19 cellular contexts compared by ENCODE assay signal in the genomic region with DNA sequence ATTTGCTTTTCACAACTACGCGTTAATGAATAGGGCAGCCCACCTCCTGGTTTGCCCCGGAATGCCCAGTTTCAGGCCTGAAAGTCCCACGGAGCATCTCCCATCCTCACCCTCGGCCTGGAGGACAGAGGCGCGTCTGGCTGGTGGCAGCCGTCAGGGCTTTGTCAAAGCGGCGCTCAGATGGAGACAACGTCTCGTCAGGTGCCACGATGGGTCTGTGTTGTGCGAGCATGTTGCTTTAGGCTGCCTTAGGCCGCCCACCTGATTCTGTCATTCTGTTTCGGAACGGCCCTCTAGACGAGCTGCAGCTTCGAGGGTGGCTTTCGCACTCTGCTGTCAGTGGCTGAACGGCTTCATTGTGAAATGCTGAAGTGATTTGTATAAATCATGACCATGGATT. TPM values are rescaled to one million over a fixed set of nuclear protein-coding genes. Genes with fewer than 3 reads are reported as not detected.
DNase-seq lines count a peak whose midpoint lies in the region; ATAC-seq and TF ChIP-seq lines count a peak whose summit lies in the region.
"Had no signal": no experiment of that assay in that cellular context is flagged by ENCODE, and none has a peak within 500 bp of the region (broad histone marks: within the 10 kb centered on the region; RNA-seq: fewer than 3 reads in every experiment).

No MANE protein-coding gene starts in this region.

- TF ChIP-seq POLR2A in spleen (IDR thresholded peaks at IDR 0.05): no peak

- no peak overlapping the region for H3K4me2 ChIP-seq in trophoblast cell (ENCODE audit: low read length)

- peak; percentile 16 for DNase-seq in left ventricle myocardium superior
- no peak for DNase-seq in heart right ventricle
- peak; percentile 39 for DNase-seq in lower lobe of right lung
- peak; percentile 65 for DNase-seq in spleen
- DNase-seq in stimulated activated CD4-positive, alpha-beta T cell treated with anti-CD3 and anti-CD28 coated beads, Interleukin-4, amount 100 ng/mL, for 4 hours: no peak
- no peak for DNase-seq in trophoblast cell
- DNase-seq: ACHN, BE2C, C1 segment of cervical spinal cord, Caco-2, DMS153, DMS79, GDM1, GOT3, H7, HFFc6, IMR-90 had no signal

- H3K23ac ChIP-seq in trophoblast cell (ENCODE audit: low read length): no peak overlapping the region

- ATAC-seq in left ventricle myocardium superior (no peak), heart right ventricle (no peak), lower lobe of right lung (no peak)
- ATAC-seq: HCT116 had no signal

- no peak overlapping the region for H4K91ac ChIP-seq in trophoblast cell (ENCODE audit: low read depth, low read length)

- H3K27ac ChIP-seq in heart right ventricle: no peak overlapping the region
- no peak overlapping the region for H3K27ac ChIP-seq in lower lobe of right lung
- H3K27ac ChIP-seq in spleen: no peak overlapping the region
- H3K27ac ChIP-seq in trophoblast cell (ENCODE audit: low read depth, low read length): no peak overlapping the region

- no peak overlapping the region for H2AK5ac ChIP-seq in trophoblast cell (ENCODE audit: low read length)

- no peak overlapping the region for H2BK12ac ChIP-seq in trophoblast cell (ENCODE audit: low read length)

- H4K8ac ChIP-seq in trophoblast cell (ENCODE audit: low read depth, low read length): no peak overlapping the region

- H3K4ac ChIP-seq in trophoblast cell (ENCODE audit: low read depth, low read length): no peak overlapping the region

- H3K9ac ChIP-seq in trophoblast cell (ENCODE audit: low read length): no peak overlapping the region

- H3K4me3 ChIP-seq in heart right ventricle (no peak overlapping the region), lower lobe of right lung (no peak overlapping the region), spleen (no peak overlapping the region), trophoblast cell (ENCODE audit: low read depth, low read length) (no peak overlapping the region)

- no peak overlapping the region for H4K12ac ChIP-seq in trophoblast cell (ENCODE audit: low read depth, low read length)

- H3K9me3 ChIP-seq in heart right ventricle: no peaks in the 10 kb centered on the region
- no peaks in the 10 kb centered on the region for H3K9me3 ChIP-seq in lower lobe of right lung
- H3K9me3 ChIP-seq in spleen: no peaks in the 10 kb centered on the region
- H3K9me3 ChIP-seq in trophoblast cell (ENCODE audit: insufficient read depth, low read depth, low read length): peaks cover 2% of the 10 kb centered on the region
- H3K9me3 ChIP-seq: BE2C, Caco-2 had no signal

- no peaks in the 10 kb centered on the region for H3K36me3 ChIP-seq in heart right ventricle
- H3K36me3 ChIP-seq in lower lobe of right lung: no peaks in the 10 kb centered on the region
- no peaks in the 10 kb centered on the region for H3K36me3 ChIP-seq in spleen
- no peaks in the 10 kb centered on the region for H3K36me3 ChIP-seq in trophoblast cell (ENCODE audit: control insufficient read depth in 1 of 2, insufficient read depth in 2 of 2, low read length in 2 of 2)
- H3K36me3 ChIP-seq: BE2C had no signal

- 83 to 86% methylated on average over 21 of the region's 21 CpGs for WGBS in heart right ventricle, 2 donors
- WGBS in spleen, 5 donors: 80 to 91% (median 82%) methylated on average over 20 to 21 of the region's 21 CpGs
- WGBS in trophoblast cell (ENCODE audit: extremely low coverage, insufficient coverage, insufficient read length): no CpG with 5 or more reads among the region's 21 CpGs

- no peak overlapping the region for H2AFZ ChIP-seq in trophoblast cell (ENCODE audit: insufficient read depth, low read length, poor library complexity)

- no peaks in the 10 kb centered on the region for H3K79me2 ChIP-seq in trophoblast cell (ENCODE audit: control insufficient read depth, insufficient read depth, low read length, poor library complexity)

- H3K27me3 ChIP-seq in heart right ventricle (peaks cover 0 to 52% (median 16%) of the 10 kb centered on the region in 7 donors), lower lobe of right lung (ENCODE audit: low read depth) (peaks cover 13% of the 10 kb centered on the region), spleen (replicated peaks in 1 of 7) (peaks cover 0 to 36% (median 0%) of the 10 kb centered on the region in 7 donors), trophoblast cell (ENCODE audit: insufficient read depth, low read length) (no peaks in the 10 kb centered on the region)
- H3K27me3 ChIP-seq: BE2C had no signal

- H3K79me1 ChIP-seq in trophoblast cell (ENCODE audit: low read length): peaks cover 2% of the 10 kb centered on the region

- intact Hi-C loops in left ventricle myocardium superior (cut with micrococcal nuclease) (no loop called here), heart right ventricle (cut with DNase I) (no loop called here), lower lobe of right lung (cut with DNase I) (no loop called here), spleen (cut with DNase I; ENCODE audit: low total_unique reads) (no loop called here)

- no peak overlapping the region for H2BK5ac ChIP-seq in trophoblast cell (ENCODE audit: low read depth, low read length, poor library complexity)

- H3K14ac ChIP-seq in trophoblast cell (ENCODE audit: low read length): no peak overlapping the region

- H3K18ac ChIP-seq in trophoblast cell (ENCODE audit: low read length): no peak overlapping the region

- H3K4me1 ChIP-seq in heart right ventricle (peaks cover 0 to 3% (median 0%) of the 10 kb centered on the region in 9 donors), lower lobe of right lung (no peaks in the 10 kb centered on the region), spleen (peaks cover 0 to 24% (median 6%) of the 10 kb centered on the region in 6 donors), trophoblast cell (ENCODE audit: control insufficient read depth in 1 of 2, insufficient read depth in 2 of 2, low read length in 2 of 2) (peaks cover 7 to 9% of the 10 kb centered on the region in 2 experiments)
- H3K4me1 ChIP-seq: BE2C, Caco-2 had no signal

- TF ChIP-seq CTCF in heart right ventricle (IDR thresholded peaks at IDR 0.05): no peak
- no peak for TF ChIP-seq CTCF in lower lobe of right lung (IDR thresholded peaks at IDR 0.05)
- TF ChIP-seq CTCF in spleen (IDR thresholded peaks at IDR 0.05 in 8 of 11, conservative IDR thresholded peaks at IDR 0.05 in 3 of 11): no peak

- H2BK120ac ChIP-seq in trophoblast cell (ENCODE audit: insufficient read depth, low read length, poor library complexity): no peak overlapping the region

RNA-seq across cellular contexts. Expression of a gene that starts 39.4 kb away (rescaled TPM):
- total RNA-seq in left ventricle myocardium superior (1.5 TPM), heart right ventricle (1 to 10 TPM in 7 of 10 donors, under 1 TPM in 3; 0.61 to 1.9 (median 1.2) TPM), lower lobe of right lung (9.0 TPM), spleen (1 to 10 TPM in 1 of 7 donors, under 1 TPM in 5, not detected in 1; 0.09 to 1.1 (median 0.45) TPM)
- polyA plus RNA-seq in heart right ventricle (under 1 TPM; 0.36 to 0.88 TPM), spleen (under 1 TPM in 2 of 3 donors, not detected in 1; 0.03 to 0.08 TPM)
- polyA plus RNA-seq in trophoblast cell (2013): 0.50 and 0.64 TPM in 2 replicates
- total RNA-seq: Caco-2; CD4-positive, alpha-beta T cell had no signal

Comparison
In these comparisons a context has a peak if more than half of its experiments do, and no peak if none do; other contexts are left out.
1. DNase-seq: peak in left ventricle myocardium superior (single experiment), lower lobe of right lung (single experiment) and spleen (single experiment); none in heart right ventricle (0 of 2), stimulated activated CD4-positive, alpha-beta T cell treated with anti-CD3 and anti-CD28 coated beads, Interleukin-4, amount 100 ng/mL, for 4 hours (0 of 2) and trophoblast cell (0 of 2).